In the genomic region with DNA sequence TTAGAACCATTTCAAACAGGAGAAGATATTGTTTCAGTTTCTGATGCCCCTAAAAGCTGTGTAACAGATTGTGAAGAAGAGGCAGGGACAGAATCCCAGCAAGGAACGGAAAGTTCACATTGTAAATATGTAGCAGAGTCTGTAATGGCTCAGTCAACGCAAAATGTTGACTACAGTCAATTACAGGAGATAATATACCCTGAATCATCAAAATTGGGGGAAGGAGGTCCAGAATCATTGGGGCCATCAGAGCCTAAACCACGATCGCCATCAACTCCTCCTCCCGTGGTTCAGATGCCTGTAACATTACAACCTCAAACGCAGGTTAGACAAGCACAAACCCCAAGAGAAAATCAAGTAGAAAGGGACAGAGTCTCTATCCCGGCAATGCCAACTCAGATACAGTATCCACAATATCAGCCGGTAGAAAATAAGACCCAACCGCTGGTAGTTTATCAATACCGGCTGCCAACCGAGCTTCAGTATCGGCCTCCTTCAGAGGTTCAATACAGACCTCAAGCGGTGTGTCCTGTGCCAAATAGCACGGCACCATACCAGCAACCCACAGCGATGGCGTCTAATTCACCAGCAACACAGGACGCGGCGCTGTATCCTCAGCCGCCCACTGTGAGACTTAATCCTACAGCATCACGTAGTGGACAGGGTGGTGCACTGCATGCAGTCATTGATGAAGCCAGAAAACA, we compare ENCODE assay signal across 8 cellular contexts. TPM values are rescaled to one million over a fixed set of nuclear protein-coding genes. Genes with fewer than 3 reads are reported as not detected.
DNase-seq lines count a peak whose midpoint lies in the region; ATAC-seq lines count a peak whose summit lies in the region.

No MANE protein-coding gene starts in this region.

- peak; percentile 48 for ATAC-seq in GM18498 (IDR thresholded peaks at IDR 0.05; ENCODE audit: unreplicated experiment)

- H3K36me3 ChIP-seq in KOPT-K1 (ENCODE audit: insufficient read depth, low read length), result no peaks in the 10 kb centered on the region

- DNase-seq in A172 (ENCODE audit: low spot score) (peak; percentile 49), RKO (ENCODE audit: low spot score) (peak; percentile 74), fibroblast of the conjunctiva (ENCODE audit: low read depth) (peak; percentile 70), nucleus accumbens (lab: John Stamatoyannopoulos, UW) (peak in 53 of 56 donors; percentile 13 to 87 (median 62)), stromal cell of bone marrow (ENCODE audit: low read depth) (peak; percentile 56)
- peak; percentile 42 to 54 for DNase-seq in activated T-helper 1 cell treated with anti-CD3 and anti-CD28 coated beads, Interleukin-2, amount 50 U/mL, for 16 hours (ENCODE audit: low read depth in 1 of 2, low spot score in 1 of 2)

- H3K9me3 ChIP-seq in KOPT-K1 (ENCODE audit: insufficient read depth, low read length, poor library complexity, severe bottlenecking), result no peaks in the 10 kb centered on the region

- peak overlapping the region; percentile 92 for H3K27ac ChIP-seq in KOPT-K1 (ENCODE audit: low read depth, low read length, poor library complexity, severe bottlenecking)

RNA-seq across cellular contexts. Expression of a gene that starts 40.8 kb away (rescaled TPM):
- not detected in 2 replicates for total RNA-seq in A172 (2014; rRNA removed; shearing (Covaris generic))

Comparison
In these comparisons a context has a peak if more than half of its experiments do, and no peak if none do; other contexts are left out.
1. Peak in every context shown above with its lines: DNase-seq, ATAC-seq and H3K27ac ChIP-seq.